In the genomic region with DNA sequence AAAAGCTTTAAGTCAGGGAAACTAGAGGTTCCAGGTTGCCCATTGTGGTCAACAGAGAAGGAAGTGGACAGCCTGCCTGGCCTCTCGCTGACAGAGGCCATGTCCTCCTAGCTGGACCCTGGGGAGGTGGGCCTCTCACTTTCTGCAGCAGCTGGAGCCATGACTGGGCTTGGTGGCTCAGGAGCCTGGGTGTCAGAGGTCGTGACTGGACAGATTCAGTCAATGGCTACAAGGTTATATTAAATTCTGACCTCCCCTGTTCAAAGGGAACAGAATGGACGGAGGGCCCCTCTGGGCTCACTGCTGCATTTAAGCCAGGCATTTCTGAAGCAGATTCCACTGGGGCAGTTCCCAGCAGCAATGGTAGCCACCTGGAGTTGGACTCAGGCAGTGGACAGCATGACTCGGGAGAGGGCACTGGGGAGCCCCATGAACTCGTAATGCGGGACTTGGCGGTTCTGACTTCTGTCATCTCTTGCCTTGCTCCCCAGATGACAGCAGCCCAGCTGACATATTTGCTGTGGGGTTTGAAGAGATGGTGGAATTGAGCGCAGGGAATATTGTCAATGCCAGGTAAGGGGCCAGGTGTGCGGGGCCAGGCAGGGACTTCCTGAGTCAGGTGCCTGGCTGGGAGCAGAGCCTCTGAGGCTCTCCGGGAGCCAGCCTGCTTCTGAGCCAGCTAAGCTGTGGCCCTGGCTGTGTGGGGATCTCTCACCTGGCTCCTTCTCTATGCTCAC, we compare ENCODE assay signal across 2 cellular contexts.
TF ChIP-seq lines count a peak whose summit lies in the region.

No MANE protein-coding gene starts in this region.

TF ChIP-seq in WTC11, 78 proteins besides CTCF, POLR2A, EP300 and RAD21 (continued from another document):
- TF ChIP-seq ZNF671 (CRISPR knock-in tag; IDR thresholded peaks at IDR 0.05) (no peak), ZBTB21 (CRISPR knock-in tag; IDR thresholded peaks at IDR 0.05; ENCODE audit: borderline replicate concordance) (no peak), OVOL2 (CRISPR knock-in tag; IDR thresholded peaks at IDR 0.05; ENCODE audit: borderline replicate concordance) (no peak), NFE2L1 (CRISPR knock-in tag; IDR thresholded peaks at IDR 0.05) (no peak), FOXP1 (CRISPR knock-in tag; IDR thresholded peaks at IDR 0.05; ENCODE audit: borderline replicate concordance) (no peak)
- TF ChIP-seq, protein P1, sequence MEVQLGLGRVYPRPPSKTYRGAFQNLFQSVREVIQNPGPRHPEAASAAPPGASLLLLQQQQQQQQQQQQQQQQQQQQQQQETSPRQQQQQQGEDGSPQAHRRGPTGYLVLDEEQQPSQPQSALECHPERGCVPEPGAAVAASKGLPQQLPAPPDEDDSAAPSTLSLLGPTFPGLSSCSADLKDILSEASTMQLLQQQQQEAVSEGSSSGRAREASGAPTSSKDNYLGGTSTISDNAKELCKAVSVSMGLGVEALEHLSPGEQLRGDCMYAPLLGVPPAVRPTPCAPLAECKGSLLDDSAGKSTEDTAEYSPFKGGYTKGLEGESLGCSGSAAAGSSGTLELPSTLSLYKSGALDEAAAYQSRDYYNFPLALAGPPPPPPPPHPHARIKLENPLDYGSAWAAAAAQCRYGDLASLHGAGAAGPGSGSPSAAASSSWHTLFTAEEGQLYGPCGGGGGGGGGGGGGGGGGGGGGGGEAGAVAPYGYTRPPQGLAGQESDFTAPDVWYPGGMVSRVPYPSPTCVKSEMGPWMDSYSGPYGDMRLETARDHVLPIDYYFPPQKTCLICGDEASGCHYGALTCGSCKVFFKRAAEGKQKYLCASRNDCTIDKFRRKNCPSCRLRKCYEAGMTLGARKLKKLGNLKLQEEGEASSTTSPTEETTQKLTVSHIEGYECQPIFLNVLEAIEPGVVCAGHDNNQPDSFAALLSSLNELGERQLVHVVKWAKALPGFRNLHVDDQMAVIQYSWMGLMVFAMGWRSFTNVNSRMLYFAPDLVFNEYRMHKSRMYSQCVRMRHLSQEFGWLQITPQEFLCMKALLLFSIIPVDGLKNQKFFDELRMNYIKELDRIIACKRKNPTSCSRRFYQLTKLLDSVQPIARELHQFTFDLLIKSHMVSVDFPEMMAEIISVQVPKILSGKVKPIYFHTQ (CRISPR knock-in tag; IDR thresholded peaks at IDR 0.05): no peak
- TF ChIP-seq, protein P2, sequence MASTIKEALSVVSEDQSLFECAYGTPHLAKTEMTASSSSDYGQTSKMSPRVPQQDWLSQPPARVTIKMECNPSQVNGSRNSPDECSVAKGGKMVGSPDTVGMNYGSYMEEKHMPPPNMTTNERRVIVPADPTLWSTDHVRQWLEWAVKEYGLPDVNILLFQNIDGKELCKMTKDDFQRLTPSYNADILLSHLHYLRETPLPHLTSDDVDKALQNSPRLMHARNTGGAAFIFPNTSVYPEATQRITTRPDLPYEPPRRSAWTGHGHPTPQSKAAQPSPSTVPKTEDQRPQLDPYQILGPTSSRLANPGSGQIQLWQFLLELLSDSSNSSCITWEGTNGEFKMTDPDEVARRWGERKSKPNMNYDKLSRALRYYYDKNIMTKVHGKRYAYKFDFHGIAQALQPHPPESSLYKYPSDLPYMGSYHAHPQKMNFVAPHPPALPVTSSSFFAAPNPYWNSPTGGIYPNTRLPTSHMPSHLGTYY (CRISPR knock-in tag; IDR thresholded peaks at IDR 0.05): no peak
- TF ChIP-seq, protein P3, sequence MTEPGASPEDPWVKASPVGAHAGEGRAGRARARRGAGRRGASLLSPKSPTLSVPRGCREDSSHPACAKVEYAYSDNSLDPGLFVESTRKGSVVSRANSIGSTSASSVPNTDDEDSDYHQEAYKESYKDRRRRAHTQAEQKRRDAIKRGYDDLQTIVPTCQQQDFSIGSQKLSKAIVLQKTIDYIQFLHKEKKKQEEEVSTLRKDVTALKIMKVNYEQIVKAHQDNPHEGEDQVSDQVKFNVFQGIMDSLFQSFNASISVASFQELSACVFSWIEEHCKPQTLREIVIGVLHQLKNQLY (CRISPR knock-in tag; IDR thresholded peaks at IDR 0.05): no peak

TF ChIP-seq in HEK293T, 16 proteins besides CTCF, POLR2A, EP300 and RAD21 (continued from another document):
- TF ChIP-seq HDGF (IDR thresholded peaks at IDR 0.05; ENCODE audit: borderline replicate concordance): no peak
- TF ChIP-seq L3MBTL2 (conservative IDR thresholded peaks at IDR 0.05): no peak
- no peak for TF ChIP-seq BHLHE40 (IDR thresholded peaks at IDR 0.05; ENCODE audit: borderline replicate concordance)
TF ChIP-seq in HEK293T: peak in this region for 0.
